Comparison of ENCODE assay signal across 13 cellular contexts in genomic region chr7:157932498-157933218, GRCh38.
DNase-seq lines count a peak whose midpoint lies in the region; ATAC-seq and FAIRE-seq lines count a peak whose summit lies in the region.
"Had no signal": no experiment of that assay in that cellular context is flagged by ENCODE, and none has a peak within 500 bp of the region (broad histone marks: within the 10 kb centered on the region; RNA-seq: fewer than 3 reads in every experiment).

No MANE protein-coding gene starts in this region.

- no peak for DNase-seq in activated CD4-positive, CD25-positive, alpha-beta regulatory T cell (lab: John Stamatoyannopoulos, UW)
- DNase-seq in LoVo (ENCODE audit: low spot score) (peak; percentile 59), GM19239 (ENCODE audit: insufficient read length, low spot score) (no peak), RCC 7860 (ENCODE audit: low spot score) (no peak)
- no peak for DNase-seq in activated T-helper 1 cell treated with anti-CD3 and anti-CD28 coated beads, Interleukin-12 subunit alpha, Interleukin-12 subunit beta, Interleukin-2, Interleukin-4 antibody, amounts not matched to agents 30 ng/mL and 10 ng/mL and 1 ng/mL, durations not matched to agents 14 hours and 24 hours and 36 hours (ENCODE audit: low spot score)
- DNase-seq in natural killer cell treated with Interleukin-12 subunit alpha and Interleukin-12 subunit beta and Interleukin-15 and Interleukin-18, amount 100 ng/mL, for 72 hours (ENCODE audit: low spot score), result no peak
- DNase-seq: NCI-H82, nucleus accumbens had no signal

- FAIRE-seq in GM19239 (lab: Jason Lieb, UNC) (no peak), RCC 7860 (lab: Jason Lieb, UNC) (no peak)
- FAIRE-seq: astrocyte, keratinocyte, TTC549 had no signal

- no peaks in the 10 kb centered on the region for H3K4me1 Mint-ChIP-seq in activated T-helper 1 cell treated with anti-CD3 and anti-CD28 coated beads, Interleukin-12 subunit alpha, Interleukin-12 subunit beta, Interleukin-2, Interleukin-4 antibody, amounts not matched to agents 30 ng/mL and 10 ng/mL and 1 ng/mL, durations not matched to agents 14 hours and 24 hours and 36 hours (ENCODE audit: low read depth)
- H3K4me1 Mint-ChIP-seq in natural killer cell treated with Interleukin-12 subunit alpha and Interleukin-12 subunit beta and Interleukin-15 and Interleukin-18, amount 100 ng/mL, for 72 hours (ENCODE audit: low read depth in 2 of 2), result peaks cover 8 to 13% of the 10 kb centered on the region in 2 donors

- no peaks in the 10 kb centered on the region for H3K27me3 Mint-ChIP-seq in activated T-helper 1 cell treated with anti-CD3 and anti-CD28 coated beads, Interleukin-12 subunit alpha, Interleukin-12 subunit beta, Interleukin-2, Interleukin-4 antibody, amounts not matched to agents 30 ng/mL and 10 ng/mL and 1 ng/mL, durations not matched to agents 14 hours and 24 hours and 36 hours (ENCODE audit: insufficient read depth)
- H3K27me3 Mint-ChIP-seq in natural killer cell treated with Interleukin-12 subunit alpha and Interleukin-12 subunit beta and Interleukin-15 and Interleukin-18, amount 100 ng/mL, for 72 hours, result no peaks in the 10 kb centered on the region

- peaks cover 58% of the 10 kb centered on the region for H3K9me3 Mint-ChIP-seq in activated T-helper 1 cell treated with anti-CD3 and anti-CD28 coated beads, Interleukin-12 subunit alpha, Interleukin-12 subunit beta, Interleukin-2, Interleukin-4 antibody, amounts not matched to agents 30 ng/mL and 10 ng/mL and 1 ng/mL, durations not matched to agents 14 hours and 24 hours and 36 hours
- H3K9me3 Mint-ChIP-seq in natural killer cell treated with Interleukin-12 subunit alpha and Interleukin-12 subunit beta and Interleukin-15 and Interleukin-18, amount 100 ng/mL, for 72 hours, result peaks cover 12% of the 10 kb centered on the region

- peaks cover 7% of the 10 kb centered on the region for H3K36me3 Mint-ChIP-seq in activated T-helper 1 cell treated with anti-CD3 and anti-CD28 coated beads, Interleukin-12 subunit alpha, Interleukin-12 subunit beta, Interleukin-2, Interleukin-4 antibody, amounts not matched to agents 30 ng/mL and 10 ng/mL and 1 ng/mL, durations not matched to agents 14 hours and 24 hours and 36 hours (ENCODE audit: low read depth)
- peaks cover 18% of the 10 kb centered on the region for H3K36me3 Mint-ChIP-seq in natural killer cell treated with Interleukin-12 subunit alpha and Interleukin-12 subunit beta and Interleukin-15 and Interleukin-18, amount 100 ng/mL, for 72 hours

- no peak overlapping the region for H3K4me3 Mint-ChIP-seq in activated T-helper 1 cell treated with anti-CD3 and anti-CD28 coated beads, Interleukin-12 subunit alpha, Interleukin-12 subunit beta, Interleukin-2, Interleukin-4 antibody, amounts not matched to agents 30 ng/mL and 10 ng/mL and 1 ng/mL, durations not matched to agents 14 hours and 24 hours and 36 hours
- no peak overlapping the region for H3K4me3 Mint-ChIP-seq in natural killer cell treated with Interleukin-12 subunit alpha and Interleukin-12 subunit beta and Interleukin-15 and Interleukin-18, amount 100 ng/mL, for 72 hours

- peak; percentile 60 to 70 for ATAC-seq in activated CD4-positive, CD25-positive, alpha-beta regulatory T cell treated with anti-CD3 and anti-CD28 coated beads, Interleukin-2, amount 50 U/mL, for 24 hours
- ATAC-seq in natural killer cell treated with Interleukin-12 subunit alpha and Interleukin-12 subunit beta and Interleukin-15 and Interleukin-18, amount 100 ng/mL, for 72 hours, result peak; percentile 33 to 61
- no peak for ATAC-seq in HG02981 (IDR thresholded peaks at IDR 0.05; ENCODE audit: unreplicated experiment)

- intact Hi-C loops in activated T-helper 1 cell treated with anti-CD3 and anti-CD28 coated beads, Interleukin-12 subunit alpha, Interleukin-12 subunit beta, Interleukin-2, Interleukin-4 antibody, amounts not matched to agents 30 ng/mL and 10 ng/mL and 1 ng/mL, durations not matched to agents 14 hours and 24 hours and 36 hours (cut with micrococcal nuclease), result no loop called here

- peak overlapping the region; percentile 79 for H3K27ac Mint-ChIP-seq in activated T-helper 1 cell treated with anti-CD3 and anti-CD28 coated beads, Interleukin-12 subunit alpha, Interleukin-12 subunit beta, Interleukin-2, Interleukin-4 antibody, amounts not matched to agents 30 ng/mL and 10 ng/mL and 1 ng/mL, durations not matched to agents 14 hours and 24 hours and 36 hours
- H3K27ac Mint-ChIP-seq in natural killer cell treated with Interleukin-12 subunit alpha and Interleukin-12 subunit beta and Interleukin-15 and Interleukin-18, amount 100 ng/mL, for 72 hours, result peak overlapping the region; percentile 70 to 90
